Comparison of ENCODE assay signal across 1 cellular context in the genomic region with DNA sequence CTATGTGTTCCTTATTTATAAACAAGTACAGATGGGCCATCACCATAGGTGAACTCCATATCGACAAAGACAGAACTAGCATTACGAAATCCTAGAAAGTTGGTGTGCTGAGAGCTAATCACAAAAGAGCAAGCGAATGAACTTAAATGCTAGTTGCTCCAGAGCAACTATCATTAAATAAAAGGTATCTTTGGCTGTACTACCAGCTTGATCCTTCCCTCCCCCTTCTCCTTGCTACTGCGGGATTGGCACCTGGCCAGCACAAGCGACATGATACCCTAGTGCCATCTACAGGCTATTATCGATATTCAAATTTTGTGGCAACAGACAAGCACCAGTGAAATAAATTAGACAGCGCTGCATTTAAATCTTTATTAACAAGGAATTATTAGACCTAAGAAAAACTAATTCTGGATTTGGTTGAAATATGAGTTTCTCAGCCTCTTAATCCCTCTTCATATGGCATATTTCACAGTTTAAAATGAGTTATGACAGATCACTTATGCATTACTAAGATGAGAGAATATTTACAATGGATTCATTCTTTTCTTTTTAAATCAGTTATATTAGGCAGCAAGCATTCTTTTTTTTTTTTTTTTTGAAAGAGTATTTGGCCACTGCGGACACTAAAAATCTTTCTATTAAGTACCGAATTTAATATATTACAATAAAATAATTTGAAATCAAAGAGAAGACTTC.
TF ChIP-seq lines count a peak whose summit lies in the region.

No MANE protein-coding gene starts in this region.

TF ChIP-seq in HEK293, 187 proteins besides CTCF, POLR2A, EP300 and RAD21 (continued from another document):
- TF ChIP-seq ZEB2 (tag by site-specific recombination; IDR thresholded peaks at IDR 0.05) (peak; percentile 79), ZNF664 (tag by site-specific recombination; IDR thresholded peaks at IDR 0.05) (peak; percentile 82), KLF10 (tag by site-specific recombination; IDR thresholded peaks at IDR 0.05) (peak; percentile 76), ZNF596 (tag by site-specific recombination; IDR thresholded peaks at IDR 0.05) (peak; percentile 35; the same call in 1 of the 2 replicates), PRDM1 (tag by site-specific recombination; IDR thresholded peaks at IDR 0.05) (peak; percentile 83)
- TF ChIP-seq, protein P1, sequence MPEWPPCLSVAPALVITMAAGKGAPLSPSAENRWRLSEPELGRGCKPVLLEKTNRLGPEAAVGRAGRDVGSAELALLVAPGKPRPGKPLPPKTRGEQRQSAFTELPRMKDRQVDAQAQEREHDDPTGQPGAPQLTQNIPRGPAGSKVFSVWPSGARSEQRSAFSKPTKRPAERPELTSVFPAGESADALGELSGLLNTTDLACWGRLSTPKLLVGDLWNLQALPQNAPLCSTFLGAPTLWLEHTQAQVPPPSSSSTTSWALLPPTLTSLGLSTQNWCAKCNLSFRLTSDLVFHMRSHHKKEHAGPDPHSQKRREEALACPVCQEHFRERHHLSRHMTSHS (tag by site-specific recombination; IDR thresholded peaks at IDR 0.05), result no peak
TF ChIP-seq in HEK293: peak in this region for 38.
